ENCODE assay signal across 8 cellular contexts in the genomic region with DNA sequence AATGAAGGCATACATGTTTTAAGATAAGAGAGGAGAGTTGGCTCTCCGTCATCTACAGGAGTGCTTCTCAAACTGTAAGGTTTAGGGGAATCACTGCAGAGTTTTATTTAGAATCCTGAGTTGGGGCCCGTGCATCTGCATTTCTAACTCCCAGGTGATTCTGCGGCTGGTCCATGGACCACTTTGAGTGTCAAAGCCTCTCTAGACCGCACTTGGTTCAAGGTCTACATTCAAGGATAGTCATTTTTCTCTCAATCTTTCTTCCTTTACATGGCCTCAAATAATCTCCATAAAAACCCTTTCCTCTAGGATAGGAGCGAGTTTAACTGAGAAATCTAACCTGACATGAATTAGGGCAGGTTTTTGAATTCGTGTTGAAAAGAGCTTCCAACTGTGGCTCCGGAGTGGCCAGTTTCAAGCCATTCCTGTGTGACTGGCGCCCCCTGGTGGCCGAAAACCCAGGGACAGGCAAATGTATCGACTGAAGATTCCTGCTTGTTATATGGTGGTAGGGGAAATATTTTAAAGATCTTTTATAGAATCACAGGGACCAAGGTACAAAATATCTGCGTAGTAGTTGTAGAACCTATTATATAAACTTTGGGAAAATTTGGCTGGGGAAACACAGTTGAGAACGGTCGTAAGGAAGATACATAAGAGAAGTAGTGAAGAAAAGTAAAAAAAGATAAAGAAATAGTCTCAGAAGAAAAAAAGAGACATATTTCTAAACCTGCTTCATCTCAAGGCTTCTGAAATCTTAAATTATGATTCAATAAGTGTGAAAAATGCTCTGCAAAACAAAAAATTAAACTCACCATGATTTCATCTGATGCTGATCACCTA. TPM values are rescaled to one million over a fixed set of nuclear protein-coding genes. Genes with fewer than 3 reads are reported as not detected.
DNase-seq lines count a peak whose midpoint lies in the region; ATAC-seq, FAIRE-seq and TF ChIP-seq lines count a peak whose summit lies in the region.

No MANE protein-coding gene starts in this region.

- peak; percentile 91 for FAIRE-seq in islet of Langerhans (lab: Jason Lieb, UNC)

- peak; percentile 61 for DNase-seq in A172 (ENCODE audit: low spot score)
- DNase-seq in NCI-H2196 treated with DMSO at 0.1 percent for 48 hours (lab: John Stamatoyannopoulos, UW; ENCODE audit: unreplicated experiment): peak; percentile 20
- DNase-seq in WTC11 (ENCODE audit: low spot score): peak; percentile 93
- peak; percentile 75 to 92 for DNase-seq in breast epithelium (ENCODE audit: low spot score in 2 of 2)
- DNase-seq in stimulated activated CD4-positive, alpha-beta T cell treated with anti-CD3 and anti-CD28 coated beads, Interleukin-1b, Interleukin-23, amount 100 ng/mL, for 1 hour (ENCODE audit: low read depth in 2 of 2): peak; percentile 85 to 97

- H3K27me3 ChIP-seq in breast epithelium: no peaks in the 10 kb centered on the region

- POLR2A ChIA-PET in WTC11 (lab: Charles Lee): no interaction called here

- no peaks in the 10 kb centered on the region for H3K27me3 Mint-ChIP-seq in WTC11 (ENCODE audit: low read depth)

- no peak overlapping the region for H3K27ac ChIP-seq in breast epithelium

- peaks cover 4% of the 10 kb centered on the region for H3K4me1 Mint-ChIP-seq in WTC11

- no peaks in the 10 kb centered on the region for H3K36me3 Mint-ChIP-seq in WTC11

- no peak overlapping the region for H3K4me3 Mint-ChIP-seq in WTC11

- no peaks in the 10 kb centered on the region for H3K9me3 Mint-ChIP-seq in WTC11

- no peak for TF ChIP-seq POLR2A in breast epithelium (IDR thresholded peaks at IDR 0.05)

- intact Hi-C loops in breast epithelium (cut with DNase I; ENCODE audit: low total_unique reads): loop anchor here (10.0 kb wide), 1 partner anchor 228 kb away; no protein-coding TSS in a partner anchor

- CTCF ChIA-PET in WTC11 (lab: Charles Lee): interaction anchor here (0.5 to 3.4 kb wide), 31 partner anchors 10 to 699 kb away, joined by 3 to 24 read pairs (median 5); partner anchors contain the start of genes ARL6 and CRYBG3

- no peaks in the 10 kb centered on the region for H3K9me3 ChIP-seq in breast epithelium

- no peaks in the 10 kb centered on the region for H3K4me1 ChIP-seq in breast epithelium

- ATAC-seq in GM18502 (IDR thresholded peaks at IDR 0.05; ENCODE audit: poor library complexity, unreplicated experiment) (peak; percentile 79), HG03045 (IDR thresholded peaks at IDR 0.05; ENCODE audit: unreplicated experiment) (peak; percentile 86), WTC11 (peak; percentile 72)

- H3K27ac Mint-ChIP-seq in WTC11: no peak overlapping the region

- H3K36me3 ChIP-seq in breast epithelium: no peaks in the 10 kb centered on the region

- H3K4me3 ChIP-seq in breast epithelium: no peak overlapping the region

- TF ChIP-seq CTCF in WTC11 (IDR thresholded peaks at IDR 0.05): peak; percentile 98
- TF ChIP-seq CTCF in breast epithelium (IDR thresholded peaks at IDR 0.05): peak; percentile 90 to 96 (median 91)

TF ChIP-seq in WTC11, 78 proteins besides CTCF, POLR2A, EP300 and RAD21 (continues in another document):
- no peak for TF ChIP-seq ATF3 (CRISPR knock-in tag; conservative IDR thresholded peaks at IDR 0.05)
- TF ChIP-seq ZNF232 (CRISPR knock-in tag; IDR thresholded peaks at IDR 0.05): no peak
- no peak for TF ChIP-seq SOX15 (CRISPR knock-in tag; IDR thresholded peaks at IDR 0.05)
- TF ChIP-seq ATF1 (CRISPR knock-in tag; IDR thresholded peaks at IDR 0.05): no peak
- TF ChIP-seq IRF1 (CRISPR knock-in tag; IDR thresholded peaks at IDR 0.05): no peak
- TF ChIP-seq, protein P1, sequence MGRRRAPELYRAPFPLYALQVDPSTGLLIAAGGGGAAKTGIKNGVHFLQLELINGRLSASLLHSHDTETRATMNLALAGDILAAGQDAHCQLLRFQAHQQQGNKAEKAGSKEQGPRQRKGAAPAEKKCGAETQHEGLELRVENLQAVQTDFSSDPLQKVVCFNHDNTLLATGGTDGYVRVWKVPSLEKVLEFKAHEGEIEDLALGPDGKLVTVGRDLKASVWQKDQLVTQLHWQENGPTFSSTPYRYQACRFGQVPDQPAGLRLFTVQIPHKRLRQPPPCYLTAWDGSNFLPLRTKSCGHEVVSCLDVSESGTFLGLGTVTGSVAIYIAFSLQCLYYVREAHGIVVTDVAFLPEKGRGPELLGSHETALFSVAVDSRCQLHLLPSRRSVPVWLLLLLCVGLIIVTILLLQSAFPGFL (CRISPR knock-in tag; IDR thresholded peaks at IDR 0.05; ENCODE audit: borderline replicate concordance): no peak
- TF ChIP-seq ZMAT4 (CRISPR knock-in tag; IDR thresholded peaks at IDR 0.05): no peak
- TF ChIP-seq, protein P2, sequence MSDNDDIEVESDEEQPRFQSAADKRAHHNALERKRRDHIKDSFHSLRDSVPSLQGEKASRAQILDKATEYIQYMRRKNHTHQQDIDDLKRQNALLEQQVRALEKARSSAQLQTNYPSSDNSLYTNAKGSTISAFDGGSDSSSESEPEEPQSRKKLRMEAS (CRISPR knock-in tag; IDR thresholded peaks at IDR 0.05): no peak
- no peak for TF ChIP-seq SP1 (CRISPR knock-in tag; conservative IDR thresholded peaks at IDR 0.05)
- TF ChIP-seq ATF6 (CRISPR knock-in tag; IDR thresholded peaks at IDR 0.05): no peak
- no peak for TF ChIP-seq CREM (CRISPR knock-in tag; IDR thresholded peaks at IDR 0.05)
- no peak for TF ChIP-seq ESRRA (CRISPR knock-in tag; IDR thresholded peaks at IDR 0.05; ENCODE audit: borderline replicate concordance)
- no peak for TF ChIP-seq RORB (CRISPR knock-in tag; IDR thresholded peaks at IDR 0.05)
- TF ChIP-seq NR2C2 (CRISPR knock-in tag; IDR thresholded peaks at IDR 0.05): no peak
- no peak for TF ChIP-seq USF1 (CRISPR knock-in tag; IDR thresholded peaks at IDR 0.05)
- TF ChIP-seq, protein P3, sequence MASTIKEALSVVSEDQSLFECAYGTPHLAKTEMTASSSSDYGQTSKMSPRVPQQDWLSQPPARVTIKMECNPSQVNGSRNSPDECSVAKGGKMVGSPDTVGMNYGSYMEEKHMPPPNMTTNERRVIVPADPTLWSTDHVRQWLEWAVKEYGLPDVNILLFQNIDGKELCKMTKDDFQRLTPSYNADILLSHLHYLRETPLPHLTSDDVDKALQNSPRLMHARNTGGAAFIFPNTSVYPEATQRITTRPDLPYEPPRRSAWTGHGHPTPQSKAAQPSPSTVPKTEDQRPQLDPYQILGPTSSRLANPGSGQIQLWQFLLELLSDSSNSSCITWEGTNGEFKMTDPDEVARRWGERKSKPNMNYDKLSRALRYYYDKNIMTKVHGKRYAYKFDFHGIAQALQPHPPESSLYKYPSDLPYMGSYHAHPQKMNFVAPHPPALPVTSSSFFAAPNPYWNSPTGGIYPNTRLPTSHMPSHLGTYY (CRISPR knock-in tag; IDR thresholded peaks at IDR 0.05): no peak
- TF ChIP-seq CREB1 (CRISPR knock-in tag; IDR thresholded peaks at IDR 0.05): no peak
- no peak for TF ChIP-seq GABPB1 (CRISPR knock-in tag; IDR thresholded peaks at IDR 0.05)

RNA-seq across cellular contexts. Expression of gene GABRR3, which starts 11.9 kb away (rescaled TPM):
- not detected in 2 replicates for total RNA-seq in A172 (2014; rRNA removed; shearing (Covaris generic))
- total RNA-seq in WTC11 (2021): not detected in 3 replicates
- not detected for total RNA-seq in breast epithelium

RNA-seq across cellular contexts. Expression of gene RIOX2, which starts 51.0 kb away (rescaled TPM):
- 36.4 and 42.3 TPM in 2 replicates for total RNA-seq in A172 (2014; rRNA removed; shearing (Covaris generic))
- total RNA-seq in WTC11 (2021) (8.7 to 11.0 TPM (median 8.7 TPM) in 3 replicates), breast epithelium (10 to 100 TPM; 22.9 to 32.4 (median 28.5) TPM)

Comparison
In these comparisons a context has a peak if more than half of its experiments do, and no peak if none do; other contexts are left out.
1. DNase-seq: peak in every context shown above with its lines; median percentile 93 in WTC11; 91 in stimulated activated CD4-positive, alpha-beta T cell treated with anti-CD3 and anti-CD28 coated beads, Interleukin-1b, Interleukin-23, amount 100 ng/mL, for 1 hour; 84 in breast epithelium; 61 in A172; 20 in NCI-H2196 treated with DMSO at 0.1 percent for 48 hours.